ENCODE assay signal across 21 cellular contexts in genomic region chr3:69442771-69443197, GRCh38. TPM values are rescaled to one million over a fixed set of nuclear protein-coding genes. Genes with fewer than 3 reads are reported as not detected.
DNase-seq lines count a peak whose midpoint lies in the region; ATAC-seq and TF ChIP-seq lines count a peak whose summit lies in the region.
"Had no signal": no experiment of that assay in that cellular context is flagged by ENCODE, and none has a peak within 500 bp of the region (broad histone marks: within the 10 kb centered on the region; RNA-seq: fewer than 3 reads in every experiment).

No MANE protein-coding gene starts in this region.

- no peaks in the 10 kb centered on the region for H3K27me3 Mint-ChIP-seq in activated T-helper 1 cell treated with anti-CD3 and anti-CD28 coated beads, Interleukin-12 subunit alpha, Interleukin-12 subunit beta, Interleukin-2, Interleukin-4 antibody, amounts not matched to agents 30 ng/mL and 10 ng/mL and 1 ng/mL, durations not matched to agents 14 hours and 24 hours and 36 hours (ENCODE audit: insufficient read depth)

- H3K4me1 ChIP-seq in Karpas-422 (ENCODE audit: low read length), result no peaks in the 10 kb centered on the region

- H3K27ac ChIP-seq in Karpas-422 (ENCODE audit: low read length), result no peak overlapping the region
- H3K27ac ChIP-seq: brain microvascular endothelial cell, esophagus squamous epithelium, heart right ventricle, psoas muscle, suprapubic skin had no signal

- no peaks in the 10 kb centered on the region for H3K36me3 ChIP-seq in Karpas-422 (ENCODE audit: insufficient read depth, low read length)
- H3K36me3 ChIP-seq: brain microvascular endothelial cell, esophagus squamous epithelium, heart right ventricle, suprapubic skin had no signal

- H3K9me3 Mint-ChIP-seq in activated T-helper 1 cell treated with anti-CD3 and anti-CD28 coated beads, Interleukin-12 subunit alpha, Interleukin-12 subunit beta, Interleukin-2, Interleukin-4 antibody, amounts not matched to agents 30 ng/mL and 10 ng/mL and 1 ng/mL, durations not matched to agents 14 hours and 24 hours and 36 hours, result no peaks in the 10 kb centered on the region
- H3K9me3 Mint-ChIP-seq: natural killer cell treated with Interleukin-12 subunit alpha and Interleukin-12 subunit beta and Interleukin-15 and Interleukin-18, amount 100 ng/mL, for 72 hours had no signal

- H3K27me3 ChIP-seq in Karpas-422 (ENCODE audit: low read length), result no peaks in the 10 kb centered on the region
- H3K27me3 ChIP-seq: brain microvascular endothelial cell, esophagus squamous epithelium, heart right ventricle, suprapubic skin had no signal

- peak overlapping the region; percentile 64 for H3K27ac Mint-ChIP-seq in activated T-helper 1 cell treated with anti-CD3 and anti-CD28 coated beads, Interleukin-12 subunit alpha, Interleukin-12 subunit beta, Interleukin-2, Interleukin-4 antibody, amounts not matched to agents 30 ng/mL and 10 ng/mL and 1 ng/mL, durations not matched to agents 14 hours and 24 hours and 36 hours
- H3K27ac Mint-ChIP-seq: natural killer cell treated with Interleukin-12 subunit alpha and Interleukin-12 subunit beta and Interleukin-15 and Interleukin-18, amount 100 ng/mL, for 72 hours; T-helper 17 cell had no signal

- DNase-seq in GM12865 (ENCODE audit: low read depth), result peak; percentile 35
- DNase-seq in activated T-helper 1 cell treated with anti-CD3 and anti-CD28 coated beads, Interleukin-12 subunit alpha, Interleukin-12 subunit beta, Interleukin-2, Interleukin-4 antibody, amounts not matched to agents 30 ng/mL and 10 ng/mL and 1 ng/mL, durations not matched to agents 14 hours and 24 hours and 36 hours (ENCODE audit: low spot score), result peak; percentile 9
- DNase-seq in Karpas-422, result no peak
- no peak for DNase-seq in foreskin melanocyte
- DNase-seq: activated CD4-positive, CD25-positive, alpha-beta regulatory T cell treated with anti-CD3 and anti-CD28 coated beads, Interleukin-2, amount 50 U/mL, for 72 hours; activated effector memory CD4-positive, alpha-beta T cell treated with Interleukin-2 at 50 U/mL for 16 hours; AML-193; brain microvascular endothelial cell; esophagus squamous epithelium; heart right ventricle; mesenchymal stem cell; NCI-H187 treated with DMSO at 0.1 percent for 48 hours; psoas muscle; SHP77 treated with DMSO at 0.1 percent for 48 hours; T-helper 17 cell had no signal

- no peaks in the 10 kb centered on the region for H3K79me2 ChIP-seq in Karpas-422 (ENCODE audit: low read length)

- no peak overlapping the region for H3K4me3 ChIP-seq in GM12865 (ENCODE audit: low read depth, low read length)
- H3K4me3 ChIP-seq in Karpas-422 (ENCODE audit: low read length), result no peak overlapping the region
- H3K4me3 ChIP-seq: esophagus squamous epithelium, heart right ventricle, psoas muscle, suprapubic skin had no signal

- H4K20me1 ChIP-seq in Karpas-422 (ENCODE audit: insufficient read depth, low read depth, low read length), result no peaks in the 10 kb centered on the region

- ATAC-seq in GM18858 (IDR thresholded peaks at IDR 0.05; ENCODE audit: unreplicated experiment), result peak; percentile 52
- peak; percentile 82 for ATAC-seq in HG02870 (IDR thresholded peaks at IDR 0.05; ENCODE audit: unreplicated experiment)
- ATAC-seq in HG03571 (IDR thresholded peaks at IDR 0.05; ENCODE audit: unreplicated experiment), result no peak
- no peak for ATAC-seq in GM21367 (IDR thresholded peaks at IDR 0.05; ENCODE audit: unreplicated experiment)
- ATAC-seq: heart right ventricle, psoas muscle, T-helper 17 cell had no signal

- H2AFZ ChIP-seq in Karpas-422 (ENCODE audit: low read length), result no peak overlapping the region

- no peak overlapping the region for H3K4me2 ChIP-seq in Karpas-422 (ENCODE audit: low read depth, low read length, poor library complexity, severe bottlenecking)

- TF ChIP-seq CTCF in GM12865 (IDR thresholded peaks at IDR 0.05; ENCODE audit: insufficient read depth, low read depth, low read length, missing control alignments), result no peak

- peaks cover 56% of the 10 kb centered on the region for H3K4me1 Mint-ChIP-seq in activated T-helper 1 cell treated with anti-CD3 and anti-CD28 coated beads, Interleukin-12 subunit alpha, Interleukin-12 subunit beta, Interleukin-2, Interleukin-4 antibody, amounts not matched to agents 30 ng/mL and 10 ng/mL and 1 ng/mL, durations not matched to agents 14 hours and 24 hours and 36 hours (ENCODE audit: low read depth)

- H3K4me3 Mint-ChIP-seq in activated T-helper 1 cell treated with anti-CD3 and anti-CD28 coated beads, Interleukin-12 subunit alpha, Interleukin-12 subunit beta, Interleukin-2, Interleukin-4 antibody, amounts not matched to agents 30 ng/mL and 10 ng/mL and 1 ng/mL, durations not matched to agents 14 hours and 24 hours and 36 hours, result no peak overlapping the region
- H3K4me3 Mint-ChIP-seq: natural killer cell treated with Interleukin-12 subunit alpha and Interleukin-12 subunit beta and Interleukin-15 and Interleukin-18, amount 100 ng/mL, for 72 hours; T-helper 17 cell had no signal

- no peaks in the 10 kb centered on the region for H3K36me3 Mint-ChIP-seq in activated T-helper 1 cell treated with anti-CD3 and anti-CD28 coated beads, Interleukin-12 subunit alpha, Interleukin-12 subunit beta, Interleukin-2, Interleukin-4 antibody, amounts not matched to agents 30 ng/mL and 10 ng/mL and 1 ng/mL, durations not matched to agents 14 hours and 24 hours and 36 hours (ENCODE audit: low read depth)
- H3K36me3 Mint-ChIP-seq: natural killer cell treated with Interleukin-12 subunit alpha and Interleukin-12 subunit beta and Interleukin-15 and Interleukin-18, amount 100 ng/mL, for 72 hours had no signal

- no peak overlapping the region for H3K9ac ChIP-seq in Karpas-422 (ENCODE audit: low read length)

- no peaks in the 10 kb centered on the region for H3K9me2 ChIP-seq in Karpas-422 (replicated peaks; ENCODE audit: insufficient read depth, low read length)

- H3K9me3 ChIP-seq in Karpas-422 (ENCODE audit: low read length), result no peaks in the 10 kb centered on the region
- H3K9me3 ChIP-seq: esophagus squamous epithelium, heart right ventricle, psoas muscle, suprapubic skin had no signal

- intact Hi-C loops in activated T-helper 1 cell treated with anti-CD3 and anti-CD28 coated beads, Interleukin-12 subunit alpha, Interleukin-12 subunit beta, Interleukin-2, Interleukin-4 antibody, amounts not matched to agents 30 ng/mL and 10 ng/mL and 1 ng/mL, durations not matched to agents 14 hours and 24 hours and 36 hours (cut with micrococcal nuclease), result loop anchor here (1.0 to 5.0 kb wide), 4 partner anchors 7 to 295 kb away; partner anchors contain the start of gene MITF

RNA-seq across cellular contexts. Expression of gene FRMD4B, which starts 56.9 kb away (rescaled TPM):
- 83.3 and 83.6 TPM in 2 replicates for total RNA-seq in activated T-helper 1 cell treated with anti-CD3 and anti-CD28 coated beads, Interleukin-12 subunit alpha, Interleukin-12 subunit beta, Interleukin-2, Interleukin-4 antibody, amounts not matched to agents 30 ng/mL and 10 ng/mL and 1 ng/mL, durations not matched to agents 14 hours and 24 hours and 36 hours
- total RNA-seq in Karpas-422 (2014; rRNA removed; shearing (Covaris generic); ENCODE audit: low replicate concordance), result not detected in 2 replicates

Comparison
In these comparisons a context has a peak if more than half of its experiments do, and no peak if none do; other contexts are left out.
1. DNase-seq: peak in GM12865 (single experiment) and activated T-helper 1 cell treated with anti-CD3 and anti-CD28 coated beads, Interleukin-12 subunit alpha, Interleukin-12 subunit beta, Interleukin-2, Interleukin-4 antibody, amounts not matched to agents 30 ng/mL and 10 ng/mL and 1 ng/mL, durations not matched to agents 14 hours and 24 hours and 36 hours (single experiment); none in Karpas-422 (single experiment) and foreskin melanocyte (single experiment).
2. ATAC-seq: peak in GM18858 (single experiment) and HG02870 (single experiment); none in HG03571 (single experiment) and GM21367 (single experiment).
3. RNA of gene FRMD4B, which starts 56.9 kb away (total RNA-seq): 83.3 to 83.6 TPM in activated T-helper 1 cell treated with anti-CD3 and anti-CD28 coated beads, Interleukin-12 subunit alpha, Interleukin-12 subunit beta, Interleukin-2, Interleukin-4 antibody, amounts not matched to agents 30 ng/mL and 10 ng/mL and 1 ng/mL, durations not matched to agents 14 hours and 24 hours and 36 hours; not detected in Karpas-422; every median in the first group is over 10 times any median in the second.